ENCODE assay signal across 8 cellular contexts in genomic region chr17:38663125-38663751, GRCh38. TPM values are rescaled to one million over a fixed set of nuclear protein-coding genes. Genes with fewer than 3 reads are reported as not detected.
A peak's percentile ranks its signal among the peaks of the same experiment; 100 is the strongest.
DNase-seq lines count a peak whose midpoint lies in the region; ATAC-seq and TF ChIP-seq lines count a peak whose summit lies in the region.

No MANE protein-coding gene starts in this region.

- H3K27ac ChIP-seq in DOHH2 (ENCODE audit: low read depth, low read length) (no peak overlapping the region), OCI-LY7 (ENCODE audit: low read depth, low read length, poor library complexity, severe bottlenecking) (no peak overlapping the region), heart right ventricle (no peak overlapping the region)

- WGBS in heart right ventricle, 2 donors = 26 to 27% methylated on average over 9 of the region's 9 CpGs

- BruUV-seq in OCI-LY7 (replicated peaks; lab: Mats Ljungman, UMichigan) = no TSS peak

- H4K20me1 ChIP-seq in DOHH2 (ENCODE audit: control insufficient read depth, insufficient read depth, low read depth, low read length) (no peaks in the 10 kb centered on the region), OCI-LY7 (ENCODE audit: insufficient read depth, low read length) (no peaks in the 10 kb centered on the region)

- H3K36me3 ChIP-seq in DOHH2 (ENCODE audit: control insufficient read depth, low read length) = no peaks in the 10 kb centered on the region
- no peaks in the 10 kb centered on the region for H3K36me3 ChIP-seq in OCI-LY7 (ENCODE audit: insufficient read depth, low read length)
- H3K36me3 ChIP-seq in heart right ventricle = no peaks in the 10 kb centered on the region

- H3F3A ChIP-seq in DOHH2 (ENCODE audit: control insufficient read depth, insufficient read depth) = no peaks in the 10 kb centered on the region; the same call in 1 of the 2 replicates

- DNase-seq in LNCaP clone FGC (ENCODE audit: low read depth) (no peak), OCI-LY7 (ENCODE audit: low spot score) (peak; percentile 78), heart right ventricle (peak; percentile 44 to 45), retina (peak; percentile 72)
- peak; percentile 48 for DNase-seq in activated naive CD4-positive, alpha-beta T cell treated with anti-CD3 and anti-CD28 coated beads, Interleukin-2, amount 50 U/mL, for 16 hours

- H3K4me2 ChIP-seq in DOHH2 (ENCODE audit: low read length) (no peak overlapping the region), OCI-LY7 (ENCODE audit: low read length) (no peak overlapping the region)

- TF ChIP-seq CTCF in DOHH2 (IDR thresholded peaks at IDR 0.05; ENCODE audit: low read depth, low read length, poor library complexity, severe bottlenecking) = peak; percentile 99
- peak; percentile 98 for TF ChIP-seq CTCF in LNCaP clone FGC (IDR thresholded peaks at IDR 0.05; ENCODE audit: control insufficient read depth, extremely low read depth, insufficient read depth)
- TF ChIP-seq CTCF in OCI-LY7 (conservative IDR thresholded peaks at IDR 0.05; ENCODE audit: low read length) = peak; percentile 92
- TF ChIP-seq CTCF in heart right ventricle (IDR thresholded peaks at IDR 0.05) = peak in 8 of 9 donors; percentile 27 to 71 (median 64)

- H3K4me1 ChIP-seq in DOHH2 (ENCODE audit: control insufficient read depth, low read length) = peaks cover 37% of the 10 kb centered on the region
- H3K4me1 ChIP-seq in OCI-LY7 (ENCODE audit: insufficient read depth, low read length, poor library complexity, severe bottlenecking) = peaks cover 6% of the 10 kb centered on the region
- peaks cover 0 to 7% (median 0%) of the 10 kb centered on the region in 9 donors for H3K4me1 ChIP-seq in heart right ventricle

- H3K4me3 ChIP-seq in DOHH2 (ENCODE audit: low read length) = no peak overlapping the region
- H3K4me3 ChIP-seq in LNCaP clone FGC (ENCODE audit: low read depth, low read length) = no peak overlapping the region
- no peak overlapping the region for H3K4me3 ChIP-seq in OCI-LY7 (ENCODE audit: low read depth, low read length, poor library complexity, severe bottlenecking)
- no peak overlapping the region for H3K4me3 ChIP-seq in heart right ventricle

- no peak overlapping the region for H2AFZ ChIP-seq in OCI-LY7 (ENCODE audit: low read length)

- H3K9me2 ChIP-seq in DOHH2 (replicated peaks; ENCODE audit: control insufficient read depth, low read length) = no peaks in the 10 kb centered on the region
- no peaks in the 10 kb centered on the region for H3K9me2 ChIP-seq in OCI-LY7 (ENCODE audit: insufficient read depth, low read length)

- H3K9me3 ChIP-seq in DOHH2 (ENCODE audit: control insufficient read depth, insufficient read depth, low read length) (no peaks in the 10 kb centered on the region), OCI-LY7 (ENCODE audit: low read length) (no peaks in the 10 kb centered on the region), heart right ventricle (no peaks in the 10 kb centered on the region)

- ATAC-seq in heart right ventricle = peak in 7 of 8 donors; percentile 57 to 82 (median 73)
- ATAC-seq in HG02642 (IDR thresholded peaks at IDR 0.05; ENCODE audit: poor library complexity, unreplicated experiment) = no peak
- ATAC-seq in HG03571 (IDR thresholded peaks at IDR 0.05; ENCODE audit: unreplicated experiment) = no peak

- CTCF ChIA-PET in OCI-LY7 (lab: Charles Lee; ENCODE audit: unreplicated experiment) = interaction anchor here (0.6 to 1.2 kb wide), 5 partner anchors 11 to 219 kb away, joined by 3 to 14 read pairs (median 3); no protein-coding TSS in a partner anchor

- H3K79me2 ChIP-seq in DOHH2 (ENCODE audit: control insufficient read depth, low read length) = no peaks in the 10 kb centered on the region
- no peaks in the 10 kb centered on the region for H3K79me2 ChIP-seq in OCI-LY7 (ENCODE audit: insufficient read depth, low read depth, low read length)

- POLR2A ChIA-PET in OCI-LY7 (lab: Charles Lee) = interaction anchor here (0.5 kb wide), 1 partner anchor 80 kb away, joined by 7 read pairs; no protein-coding TSS in a partner anchor

- intact Hi-C loops in OCI-LY7 (cut with micrococcal nuclease; ENCODE audit: unreplicated experiment) (loop anchor here (5.0 to 10.0 kb wide), 2 partner anchors 56 to 238 kb away; partner anchors contain the start of genes ARHGAP23 and SRCIN1), heart right ventricle (cut with DNase I) (loop anchor here in 6 of 10 donors (5.0 to 10.0 kb wide), 6 partner anchors 78 to 308 kb away; partner anchors contain the start of genes ARHGAP23 (in 3 of the 6) and SOCS7 (in 1 of the 6))

- H3K27me3 ChIP-seq in DOHH2 (ENCODE audit: control insufficient read depth, low read length) (peaks cover 2% of the 10 kb centered on the region; the same call in 1 of the 2 replicates), heart right ventricle (peaks cover 0 to 37% (median 0%) of the 10 kb centered on the region in 7 donors)

RNA-seq across cellular contexts. Expression of gene EPOP, which starts 11.5 kb away (rescaled TPM):
- 8.3 and 11.8 TPM in 2 replicates for total RNA-seq in OCI-LY7 (2014; rRNA removed; shearing (Covaris generic))
- 21.7 and 27.2 TPM in 2 replicates for total RNA-seq in OCI-LY7 (2022)
- total RNA-seq in heart right ventricle = 1 to 10 TPM in 2 of 10 donors, under 1 TPM in 8; 0.25 to 1.3 (median 0.64) TPM
- 1 to 10 TPM in 1 of 2 donors, under 1 TPM in 1; 0.66 to 2.2 TPM for polyA plus RNA-seq in heart right ventricle

RNA-seq across cellular contexts. Expression of gene MLLT6, which starts 41.8 kb away (rescaled TPM):
- 81.7 and 94.9 TPM in 2 replicates for total RNA-seq in OCI-LY7 (2014; rRNA removed; shearing (Covaris generic))
- 174 and 175 TPM in 2 replicates for total RNA-seq in OCI-LY7 (2022)
- total RNA-seq in heart right ventricle = 100 to 1,000 TPM in 1 of 10 donors, 10 to 100 TPM in 9; 56.3 to 100 (median 67.5) TPM
- polyA plus RNA-seq in heart right ventricle = 100 to 1,000 TPM in 1 of 2 donors, 10 to 100 TPM in 1; 17.3 to 104 TPM

RNA-seq across cellular contexts. Expression of gene SRCIN1, which starts 57.5 kb away (rescaled TPM):
- total RNA-seq in OCI-LY7 (2014; rRNA removed; shearing (Covaris generic)) = 0.15 and 1.5 TPM in 2 replicates
- total RNA-seq in OCI-LY7 (2022) (4.6 and 4.9 TPM in 2 replicates), heart right ventricle (1 to 10 TPM in 8 of 10 donors, under 1 TPM in 2; 0.27 to 3.2 (median 1.3) TPM)
- polyA plus RNA-seq in heart right ventricle = 1 to 10 TPM in 1 of 2 donors, under 1 TPM in 1; 0.29 to 1.2 TPM

Comparison
In these comparisons a context has a peak if more than half of its experiments do, and no peak if none do; other contexts are left out.
1. ATAC-seq: peak in heart right ventricle (7 of 8); none in HG02642 (single experiment) and HG03571 (single experiment).
2. RNA of gene EPOP, which starts 11.5 kb away (total RNA-seq): 8.3 to 27.2 TPM in OCI-LY7; 0.25 to 1.3 TPM in heart right ventricle; every median in the first group is over 4 times any median in the second.
3. Peak in every context shown above with its lines, with median percentiles within 50 percentile points of each other: CTCF ChIP-seq.